Comparison of ENCODE assay signal across 8 cellular contexts in genomic region chr7:114086491-114086905, GRCh38.
DNase-seq lines count a peak whose midpoint lies in the region; ATAC-seq and TF ChIP-seq lines count a peak whose summit lies in the region.

No MANE protein-coding gene starts in this region.

- H3K4me3 Mint-ChIP-seq in activated CD4-positive, alpha-beta memory T cell treated with anti-CD3 and anti-CD28 coated beads for 36 hours = peak overlapping the region; percentile 75

- no peak overlapping the region for H3K27ac Mint-ChIP-seq in activated CD4-positive, alpha-beta memory T cell treated with anti-CD3 and anti-CD28 coated beads for 36 hours

- intact Hi-C loops in A673 (cut with micrococcal nuclease; ENCODE audit: unreplicated experiment) = loop anchor here (10.0 kb wide), 3 partner anchors 448 to 1828 kb away; no protein-coding TSS in a partner anchor
- intact Hi-C loops in activated CD4-positive, alpha-beta memory T cell treated with anti-CD3 and anti-CD28 coated beads for 36 hours (cut with micrococcal nuclease) = loop anchor here (5.0 to 10.0 kb wide), 2 partner anchors 631 to 838 kb away; partner anchors contain the start of gene MDFIC

- H3K9ac ChIP-seq in rectal smooth muscle tissue (ENCODE audit: low read length) = peak overlapping the region; percentile 56

- H3K27me3 Mint-ChIP-seq in activated CD4-positive, alpha-beta memory T cell treated with anti-CD3 and anti-CD28 coated beads for 36 hours = peaks cover 56% of the 10 kb centered on the region

- POLR2A ChIA-PET in A673 (lab: Charles Lee; ENCODE audit: low non-redundant PET) = no interaction called here
- POLR2A ChIA-PET in activated CD4-positive, alpha-beta memory T cell treated with anti-CD3 and anti-CD28 coated beads for 36 hours (lab: Charles Lee) = no interaction called here

- H3K27ac ChIP-seq in A673 (ENCODE audit: low read depth, low read length, poor library complexity, severe bottlenecking) (no peak overlapping the region), cardiac muscle cell (no peak overlapping the region), rectal smooth muscle tissue (ENCODE audit: low read depth, low read length) (peak overlapping the region; percentile 98)

- no peaks in the 10 kb centered on the region for H3K9me3 ChIP-seq in A673 (ENCODE audit: low read depth, low read length, poor library complexity, severe bottlenecking)
- H3K9me3 ChIP-seq in cardiac muscle cell (ENCODE audit: low read depth) = no peaks in the 10 kb centered on the region

- peaks cover 13% of the 10 kb centered on the region for H3K4me1 ChIP-seq in A673 (ENCODE audit: insufficient read depth, low read length, poor library complexity, severe bottlenecking)
- H3K4me1 ChIP-seq in cardiac muscle cell (ENCODE audit: low read depth) = peaks cover 2% of the 10 kb centered on the region
- peaks cover 6% of the 10 kb centered on the region for H3K4me1 ChIP-seq in rectal smooth muscle tissue (ENCODE audit: control insufficient read depth, insufficient read depth, low read length)

- H3K27me3 ChIP-seq in A673 (replicated peaks; ENCODE audit: insufficient read depth, low read depth, low read length, poor library complexity) (peaks cover 99% of the 10 kb centered on the region), cardiac muscle cell (peaks cover 100% of the 10 kb centered on the region), rectal smooth muscle tissue (ENCODE audit: control insufficient read depth, insufficient read depth, low read length) (no peaks in the 10 kb centered on the region)

- H3K36me3 ChIP-seq in A673 (ENCODE audit: insufficient read depth, low read length, poor library complexity, severe bottlenecking) = no peaks in the 10 kb centered on the region
- H3K36me3 ChIP-seq in cardiac muscle cell = no peaks in the 10 kb centered on the region
- H3K36me3 ChIP-seq in rectal smooth muscle tissue (ENCODE audit: control insufficient read depth, insufficient read depth, low read length) = no peaks in the 10 kb centered on the region

- no peak for ATAC-seq in HG02870 (IDR thresholded peaks at IDR 0.05; ENCODE audit: unreplicated experiment)

- H3K9me3 Mint-ChIP-seq in activated CD4-positive, alpha-beta memory T cell treated with anti-CD3 and anti-CD28 coated beads for 36 hours = no peaks in the 10 kb centered on the region

- no TSS peak for BruUV-seq in A673 (replicated peaks; lab: Mats Ljungman, UMichigan)

- DNase-seq in A673 (ENCODE audit: low spot score) = peak; percentile 4
- peak; percentile 38 for DNase-seq in GM20000 (ENCODE audit: low spot score)
- peak; percentile 13 for DNase-seq in activated CD4-positive, alpha-beta memory T cell treated with anti-CD3 and anti-CD28 coated beads for 36 hours
- DNase-seq in cardiac muscle cell (ENCODE audit: low read depth in 1 of 2, low spot score in 1 of 2) = peak in 1 of 2 donors; percentile 30
- no peak for DNase-seq in DMS79 treated with DMSO at 0.1 percent for 48 hours (lab: John Stamatoyannopoulos, UW)
- no peak for DNase-seq in NK-92 treated with Interleukin-12 subunit alpha and Interleukin-12 subunit beta, amount 100 ng/mL, for 24 hours (lab: John Stamatoyannopoulos, UW)

- TF ChIP-seq CTCF in A673 (conservative IDR thresholded peaks at IDR 0.05; ENCODE audit: low read depth, low read length) = no peak
- TF ChIP-seq CTCF in GM20000 (IDR thresholded peaks at IDR 0.05; ENCODE audit: extremely low read depth, missing control alignments) = no peak
- no peak for TF ChIP-seq CTCF in cardiac muscle cell (IDR thresholded peaks at IDR 0.05; ENCODE audit: low read depth, low read length)

- H3K4me3 ChIP-seq in A673 (ENCODE audit: low read depth, low read length, poor library complexity, severe bottlenecking) (peak overlapping the region; percentile 52), cardiac muscle cell (peak overlapping the region; percentile 54), rectal smooth muscle tissue (ENCODE audit: low read length) (peak overlapping the region; percentile 89)

- CTCF ChIA-PET in A673 (lab: Charles Lee) = no interaction called here
- CTCF ChIA-PET in activated CD4-positive, alpha-beta memory T cell treated with anti-CD3 and anti-CD28 coated beads for 36 hours (lab: Charles Lee) = no interaction called here

- no peaks in the 10 kb centered on the region for H3K36me3 Mint-ChIP-seq in activated CD4-positive, alpha-beta memory T cell treated with anti-CD3 and anti-CD28 coated beads for 36 hours

- H3K4me1 Mint-ChIP-seq in activated CD4-positive, alpha-beta memory T cell treated with anti-CD3 and anti-CD28 coated beads for 36 hours (ENCODE audit: low read depth) = peaks cover 38% of the 10 kb centered on the region

Comparison
In these comparisons a context has a peak if more than half of its experiments do, and no peak if none do; other contexts are left out.
1. DNase-seq: peak in A673 (single experiment), GM20000 (single experiment) and activated CD4-positive, alpha-beta memory T cell treated with anti-CD3 and anti-CD28 coated beads for 36 hours (single experiment); none in DMS79 treated with DMSO at 0.1 percent for 48 hours (single experiment) and NK-92 treated with Interleukin-12 subunit alpha and Interleukin-12 subunit beta, amount 100 ng/mL, for 24 hours (single experiment).
2. Peak in every context shown above with its lines, with median percentiles within 50 percentile points of each other: H3K4me3 ChIP-seq.